In genomic region chr14:52568454-52568853, GRCh38 we compare ENCODE assay signal across 1 cellular context. TPM values are rescaled to one million over a fixed set of nuclear protein-coding genes. Genes with fewer than 3 reads are reported as not detected.
"Had no signal": no experiment of that assay in that cellular context is flagged by ENCODE, and none has a peak within 500 bp of the region (broad histone marks: within the 10 kb centered on the region; RNA-seq: fewer than 3 reads in every experiment).

No MANE protein-coding gene starts in this region.

RNA-seq across cellular contexts. Expression of gene GPR137C, which starts 15.8 kb away (rescaled TPM):
- total RNA-seq: ascending aorta had no signal
